Comparison of ENCODE assay signal across 8 cellular contexts in genomic region chr11:65558002-65558784, GRCh38. TPM values are rescaled to one million over a fixed set of nuclear protein-coding genes. Genes with fewer than 3 reads are reported as not detected.
DNase-seq lines count a peak whose midpoint lies in the region; ATAC-seq, FAIRE-seq and TF ChIP-seq lines count a peak whose summit lies in the region.

TSS of gene LTBP3 (minus strand) at chr11:65558359. CDS start at chr11:65557959, 400 bp downstream.

- H3K9me3 ChIP-seq in Caco-2 = no peaks in the 10 kb centered on the region

- H3K4me3 ChIP-seq in Caco-2 (ENCODE audit: low read depth, low read length) (peak within 1 kb of the TSS; percentile 70), bronchial epithelial cell (ENCODE audit: low read depth, low read length) (peak within 1 kb of the TSS; percentile 34), iPS-11a (ENCODE audit: low read depth, low read length) (peak within 1 kb of the TSS; percentile 17)

- H3K36me3 ChIP-seq in Caco-2 (ENCODE audit: control insufficient read depth, insufficient read depth, low read length) = no peaks in the 10 kb centered on the region
- no peaks in the 10 kb centered on the region for H3K36me3 ChIP-seq in bronchial epithelial cell (ENCODE audit: control insufficient read depth, insufficient read depth, low read length)

- TF ChIP-seq CTCF in Caco-2 (IDR thresholded peaks at IDR 0.05; ENCODE audit: insufficient read depth in 1 of 2, low read depth in 1 of 2, low read length in 1 of 2, severe bottlenecking in 1 of 2, unreplicated experiment in 1 of 2) = no peak
- no peak for TF ChIP-seq CTCF in bronchial epithelial cell (IDR thresholded peaks at IDR 0.05; ENCODE audit: insufficient read depth, low read length, severe bottlenecking)

- no peaks in the 10 kb centered on the region for H3K27me3 ChIP-seq in Caco-2 (replicated peaks; ENCODE audit: control insufficient read depth, insufficient read depth, low read length)
- no peaks in the 10 kb centered on the region for H3K27me3 ChIP-seq in bronchial epithelial cell (ENCODE audit: control insufficient read depth, insufficient read depth, low read length)

- ATAC-seq in SK-N-SH treated with all-trans-retinoic acid at 6 μM for 48 hours (peak; percentile 52), GM21423 (IDR thresholded peaks at IDR 0.05; ENCODE audit: unreplicated experiment) (no peak)

- BruUV-seq in Caco-2 (replicated peaks; lab: Mats Ljungman, UMichigan) = no TSS peak

- intact Hi-C loops in Caco-2 (cut with micrococcal nuclease; ENCODE audit: unreplicated experiment) = loop anchor here (1.0 kb wide), 1 partner anchor 12 kb away; the partner anchor contains the start of gene ZNRD2

- peak within 1 kb of the TSS; percentile 75 for H3K4me3 Mint-ChIP-seq in Caco-2 (ENCODE audit: unreplicated experiment)

- H3K4me1 ChIP-seq in Caco-2 = peaks cover 57% of the 10 kb centered on the region

- peak; percentile 82 to 85 for DNase-seq in Caco-2
- peak; percentile 62 for DNase-seq in HTR-8/SVneo (ENCODE audit: insufficient read length, low spot score)
- DNase-seq in bronchial epithelial cell (ENCODE audit: low read depth) = no peak
- peak; percentile 92 for DNase-seq in putamen (ENCODE audit: low spot score)
- DNase-seq in SW 1271 (lab: John Stamatoyannopoulos, UW) = no peak

- H3K36me3 Mint-ChIP-seq in Caco-2 (ENCODE audit: insufficient read depth, unreplicated experiment) = peaks cover 19% of the 10 kb centered on the region

- POLR2A ChIA-PET in Caco-2 (lab: Charles Lee) = interaction anchor here (0.6 to 1.3 kb wide), 2 partner anchors 14 to 33 kb away, joined by 3 to 4 read pairs; partner anchors contain the start of genes FAM89B and SCYL1

- peak within 1 kb of the TSS; percentile 61 for H3K27ac Mint-ChIP-seq in Caco-2 (ENCODE audit: unreplicated experiment)

- CTCF ChIA-PET in Caco-2 (lab: Charles Lee) = interaction anchor here (0.9 kb wide), 1 partner anchor 14 kb away, joined by 3 read pairs; the partner anchor contains the start of gene FAM89B

- FAIRE-seq in HTR-8/SVneo (lab: Jason Lieb, UNC) (no peak), bronchial epithelial cell (lab: Jason Lieb, UNC) (no peak)

- H3K9me3 Mint-ChIP-seq in Caco-2 (ENCODE audit: unreplicated experiment) = no peaks in the 10 kb centered on the region

- H3K4me1 Mint-ChIP-seq in Caco-2 (ENCODE audit: low read depth, unreplicated experiment) = peaks cover 41% of the 10 kb centered on the region

- H3K27me3 Mint-ChIP-seq in Caco-2 (ENCODE audit: insufficient read depth, unreplicated experiment) = no peaks in the 10 kb centered on the region

TF ChIP-seq in SK-N-SH treated with all-trans-retinoic acid at 6 μM for 48 hours, 23 proteins besides CTCF, POLR2A, EP300 and RAD21:
- no peak for TF ChIP-seq ISL1 (CRISPR knock-in tag; IDR thresholded peaks at IDR 0.05)
- TF ChIP-seq ESRRG (CRISPR knock-in tag; IDR thresholded peaks at IDR 0.05) = no peak
- TF ChIP-seq BACH2 (CRISPR knock-in tag; IDR thresholded peaks at IDR 0.05; ENCODE audit: borderline replicate concordance) = no peak
- no peak for TF ChIP-seq TSHZ2 (CRISPR knock-in tag; IDR thresholded peaks at IDR 0.05)
- TF ChIP-seq, protein P1, sequence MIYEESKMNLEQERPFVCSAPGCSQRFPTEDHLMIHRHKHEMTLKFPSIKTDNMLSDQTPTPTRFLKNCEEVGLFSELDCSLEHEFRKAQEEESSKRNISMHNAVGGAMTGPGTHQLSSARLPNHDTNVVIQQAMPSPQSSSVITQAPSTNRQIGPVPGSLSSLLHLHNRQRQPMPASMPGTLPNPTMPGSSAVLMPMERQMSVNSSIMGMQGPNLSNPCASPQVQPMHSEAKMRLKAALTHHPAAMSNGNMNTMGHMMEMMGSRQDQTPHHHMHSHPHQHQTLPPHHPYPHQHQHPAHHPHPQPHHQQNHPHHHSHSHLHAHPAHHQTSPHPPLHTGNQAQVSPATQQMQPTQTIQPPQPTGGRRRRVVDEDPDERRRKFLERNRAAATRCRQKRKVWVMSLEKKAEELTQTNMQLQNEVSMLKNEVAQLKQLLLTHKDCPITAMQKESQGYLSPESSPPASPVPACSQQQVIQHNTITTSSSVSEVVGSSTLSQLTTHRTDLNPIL (CRISPR knock-in tag; IDR thresholded peaks at IDR 0.05; ENCODE audit: low read depth) = no peak

RNA-seq across cellular contexts. Expression of gene LTBP3, which starts in this region (rescaled TPM):
- total RNA-seq in Caco-2 (2022) (87.2 and 91.2 TPM in 2 replicates), bronchial epithelial cell (22.5 and 35.0 TPM in 2 replicates)

Comparison
In these comparisons a context has a peak if more than half of its experiments do, and no peak if none do; other contexts are left out.
1. DNase-seq: peak in Caco-2 (2 of 2), HTR-8/SVneo (single experiment) and putamen (single experiment); none in bronchial epithelial cell (single experiment) and SW 1271 (0 of 2).
2. H3K4me3 ChIP-seq: peak in every context shown above with its lines; median percentile 70 in Caco-2; 34 in bronchial epithelial cell; 17 in iPS-11a.